ENCODE assay signal across 34 cellular contexts in genomic region chr10:113716109-113717010, GRCh38. TPM values are rescaled to one million over a fixed set of nuclear protein-coding genes. Genes with fewer than 3 reads are reported as not detected.
A peak's percentile ranks its signal among the peaks of the same experiment; 100 is the strongest.
DNase-seq lines count a peak whose midpoint lies in the region; ATAC-seq and TF ChIP-seq lines count a peak whose summit lies in the region.
"Had no signal": no experiment of that assay in that cellular context is flagged by ENCODE, and none has a peak within 500 bp of the region (broad histone marks: within the 10 kb centered on the region; RNA-seq: fewer than 3 reads in every experiment).

No MANE protein-coding gene starts in this region.

- H3K4me3 Mint-ChIP-seq in memory B cell (no peak overlapping the region), type B pancreatic cell (no peak overlapping the region)
- H3K4me3 Mint-ChIP-seq: activated CD4-positive, alpha-beta memory T cell treated with anti-CD3 and anti-CD28 coated beads for 36 hours; central memory CD8-positive, alpha-beta T cell; HFFc6; neural crest cell; T-helper 1 cell treated with Interleukin-12 subunit alpha and Interleukin-12 subunit beta and Interleukin-4 antibody, amounts not matched to agents 30 μg/mL and 1 μg/mL, for 36 hours had no signal

- in situ Hi-C loops in GM13977 (cut with MboI; ENCODE audit: low pct_unique_long_range_greater_than_20kb, low sequenced_read_pairs, unreplicated experiment): loop anchor here (25.0 kb wide), 1 partner anchor 396 kb away; no protein-coding TSS in a partner anchor

- H3K36me3 ChIP-seq in SJCRH30: peaks cover 11% of the 10 kb centered on the region; the same call in 1 of the 2 replicates
- H3K36me3 ChIP-seq: ovary had no signal

- H3K36me3 Mint-ChIP-seq in memory B cell (peaks cover 46% of the 10 kb centered on the region), type B pancreatic cell (peaks cover 7% of the 10 kb centered on the region)

- H3K4me3 ChIP-seq in SJCRH30: no peak overlapping the region
- H3K4me3 ChIP-seq: esophagus muscularis mucosa, left ventricle myocardium inferior, ovary had no signal

- no peak overlapping the region for H3K27ac ChIP-seq in SJCRH30
- H3K27ac ChIP-seq: esophagus muscularis mucosa, KMS-11, left ventricle myocardium inferior, ovary, RWPE1 had no signal

- no peaks in the 10 kb centered on the region for H3K9me3 Mint-ChIP-seq in memory B cell
- H3K9me3 Mint-ChIP-seq in type B pancreatic cell: no peaks in the 10 kb centered on the region
- H3K9me3 Mint-ChIP-seq: activated CD4-positive, alpha-beta memory T cell treated with anti-CD3 and anti-CD28 coated beads for 36 hours; central memory CD8-positive, alpha-beta T cell; HFFc6; T-helper 1 cell treated with Interleukin-12 subunit alpha and Interleukin-12 subunit beta and Interleukin-4 antibody, amounts not matched to agents 30 μg/mL and 1 μg/mL, for 36 hours had no signal

- DNase-seq in GM13977 (ENCODE audit: low spot score) (peak; percentile 16), NOMO-1 treated with dmso at 0.1 percent for 144 hours (lab: John Stamatoyannopoulos, UW; ENCODE audit: unreplicated experiment) (peak; percentile 13), memory B cell (ENCODE audit: low spot score in 2 of 2) (no peak), type B pancreatic cell (ENCODE audit: extremely low spot score, unreplicated experiment) (no peak), SJCRH30 (no peak), amygdala (lab: John Stamatoyannopoulos, UW) (no peak)
- DNase-seq: activated CD4-positive, alpha-beta memory T cell treated with anti-CD3 and anti-CD28 coated beads for 36 hours; activated CD4-positive, alpha-beta T cell treated with anti-CD3 and anti-CD28 coated beads for 1 hour; activated CD8-positive, alpha-beta memory T cell treated with anti-CD3 and anti-CD28 coated beads, Interleukin-2, amount 50 U/mL, for 4 hours; activated naive CD4-positive, alpha-beta T cell treated with Interleukin-2 at 50 U/mL for 16 hours; C1 segment of cervical spinal cord; Calu3; dermis blood vessel endothelial cell; DND-41; foreskin fibroblast; GOT3; HFFc6; left ventricle myocardium inferior; mesendoderm; MM.1S; NCI-H1436 treated with DMSO at 0.1 percent for 48 hours; NCI-H748 treated with DMSO at 0.1 percent for 48 hours; ovary; SK-N-SH; stimulated activated CD4-positive, alpha-beta T cell treated with anti-CD3 and anti-CD28 coated beads, Interleukin-4, amount 100 ng/mL, for 24 hours; trophoblast cell had no signal

- peaks cover 4% of the 10 kb centered on the region; the same call in 1 of the 2 replicates for H3K4me1 ChIP-seq in SJCRH30

- ATAC-seq in HG02884 (IDR thresholded peaks at IDR 0.05; ENCODE audit: unreplicated experiment) (peak; percentile 72), memory B cell (ENCODE audit: low read depth) (no peak)

- H3K27me3 Mint-ChIP-seq in memory B cell: no peaks in the 10 kb centered on the region
- no peaks in the 10 kb centered on the region for H3K27me3 Mint-ChIP-seq in type B pancreatic cell
- H3K27me3 Mint-ChIP-seq: activated CD4-positive, alpha-beta memory T cell treated with anti-CD3 and anti-CD28 coated beads for 36 hours; central memory CD8-positive, alpha-beta T cell had no signal

- no peaks in the 10 kb centered on the region for H3K9me3 ChIP-seq in SJCRH30 (replicated peaks)
- H3K9me3 ChIP-seq: esophagus muscularis mucosa, left ventricle myocardium inferior, ovary, SK-N-SH had no signal

- H3K4me1 Mint-ChIP-seq in memory B cell (peaks cover 15% of the 10 kb centered on the region), type B pancreatic cell (ENCODE audit: unreplicated experiment) (peaks cover 6% of the 10 kb centered on the region)

- TF ChIP-seq CTCF in GM13977 (IDR thresholded peaks at IDR 0.05; ENCODE audit: extremely low read depth, insufficient read depth, missing control alignments): no peak
- no peak for TF ChIP-seq CTCF in type B pancreatic cell (conservative IDR thresholded peaks at IDR 0.05)

- no peaks in the 10 kb centered on the region for H3K27me3 ChIP-seq in SJCRH30
- H3K27me3 ChIP-seq: esophagus muscularis mucosa, ovary had no signal

- H3K27ac Mint-ChIP-seq in memory B cell (peak overlapping the region; percentile 45), type B pancreatic cell (no peak overlapping the region)
- H3K27ac Mint-ChIP-seq: activated CD4-positive, alpha-beta memory T cell treated with anti-CD3 and anti-CD28 coated beads for 36 hours; HFFc6; T-helper 1 cell treated with Interleukin-12 subunit alpha and Interleukin-12 subunit beta and Interleukin-4 antibody, amounts not matched to agents 30 μg/mL and 1 μg/mL, for 36 hours had no signal

RNA-seq across cellular contexts. Expression of gene PLEKHS1, which starts 35.1 kb away (rescaled TPM):
- 0.12 and 0.45 TPM in 2 replicates for total RNA-seq in type B pancreatic cell (ENCODE audit: low replicate concordance)
- total RNA-seq in SJCRH30 (2014; rRNA removed; shearing (Covaris generic)): 6.1 and 7.3 TPM in 2 replicates
- total RNA-seq: activated CD4-positive, alpha-beta memory T cell treated with anti-CD3 and anti-CD28 coated beads for 36 hours; dermis blood vessel endothelial cell; esophagus muscularis mucosa; left ventricle myocardium inferior; neural crest cell had no signal

RNA-seq across cellular contexts. Expression of gene CASP7, which starts 36.6 kb away (rescaled TPM):
- total RNA-seq in type B pancreatic cell (ENCODE audit: low replicate concordance): 27.5 and 37.8 TPM in 2 replicates
- total RNA-seq in SJCRH30 (2014; rRNA removed; shearing (Covaris generic)): 35.4 and 38.1 TPM in 2 replicates

RNA-seq across cellular contexts. Expression of gene NRAP, which starts 52.5 kb away (rescaled TPM):
- total RNA-seq in type B pancreatic cell (ENCODE audit: low replicate concordance): 0.05 TPM in 1 of 2 replicates, not detected in the other
- total RNA-seq in SJCRH30 (2014; rRNA removed; shearing (Covaris generic)): not detected in 2 replicates
- total RNA-seq: activated CD4-positive, alpha-beta memory T cell treated with anti-CD3 and anti-CD28 coated beads for 36 hours; Calu3; dermis blood vessel endothelial cell; esophagus muscularis mucosa; HFFc6; neural crest cell; subcutaneous adipose tissue had no signal

Comparison
In these comparisons a context has a peak if more than half of its experiments do, and no peak if none do; other contexts are left out.
1. DNase-seq: peak in GM13977 (single experiment) and NOMO-1 treated with dmso at 0.1 percent for 144 hours (single experiment); none in memory B cell (0 of 2), type B pancreatic cell (single experiment), SJCRH30 (0 of 2) and amygdala (0 of 56).